In genomic region chr17:64661981-64662773, GRCh38 we compare ENCODE assay signal across 8 cellular contexts. TPM values are rescaled to one million over a fixed set of nuclear protein-coding genes. Genes with fewer than 3 reads are reported as not detected.
DNase-seq lines count a peak whose midpoint lies in the region; ATAC-seq and TF ChIP-seq lines count a peak whose summit lies in the region.

Gene SMURF2, minus strand, starts transcription at chr17:64662307. Its CDS starts 427 bp downstream, at chr17:64661880.

- no peaks in the 10 kb centered on the region for H3K9me3 ChIP-seq in SJSA1 (replicated peaks)

- H3K27ac ChIP-seq in SJSA1 (peak within 1 kb of the TSS; percentile 88), temporal lobe (ENCODE audit: low read depth, low read length) (peak within 1 kb of the TSS; percentile 17)

- no peak for TF ChIP-seq CTCF in omental fat pad (IDR thresholded peaks at IDR 0.05)

- H3K27me3 ChIP-seq in SJSA1 (replicated peaks) = no peaks in the 10 kb centered on the region

- H3K36me3 ChIP-seq in SJSA1 = peaks cover 19% of the 10 kb centered on the region

- peak; percentile 72 for ATAC-seq in GM21526 (IDR thresholded peaks at IDR 0.05; ENCODE audit: low FRiP score, unreplicated experiment)
- ATAC-seq in omental fat pad (ENCODE audit: low FRiP score) = peak; percentile 88

- H3K4me3 ChIP-seq in SJSA1 = peak within 1 kb of the TSS; percentile 100

- H3K4me1 ChIP-seq in SJSA1 (replicated peaks) = peaks cover 54% of the 10 kb centered on the region

- DNase-seq in EL = peak; percentile 81
- peak; percentile 85 for DNase-seq in HuH-7.5 (ENCODE audit: low spot score)
- DNase-seq in SJSA1 (ENCODE audit: low read depth in 1 of 2, low spot score in 2 of 2) = peak; percentile 88 to 89
- peak; percentile 78 for DNase-seq in activated naive CD4-positive, alpha-beta T cell treated with Interleukin-2 at 50 U/mL for 16 hours
- DNase-seq in globus pallidus (ENCODE audit: low spot score) = peak; percentile 74
- DNase-seq in omental fat pad (ENCODE audit: low spot score) = peak; percentile 37

RNA-seq across cellular contexts. Expression of gene SMURF2, which starts in this region (rescaled TPM):
- total RNA-seq in SJSA1 (2014; rRNA removed; shearing (Covaris generic)) = 57.3 and 101 TPM in 2 replicates
- total RNA-seq in omental fat pad (10 to 100 TPM; 26.8 to 38.1 (median 29.5) TPM), temporal lobe (42.5 TPM)

Comparison
In these comparisons a context has a peak if more than half of its experiments do, and no peak if none do; other contexts are left out.
1. Peak in every context shown above with its lines: DNase-seq, ATAC-seq, H3K4me3 ChIP-seq and H3K27ac ChIP-seq.
2. DNase-seq: peak in every context shown above with its lines; median percentile 88 in SJSA1; 85 in HuH-7.5; 81 in EL; 78 in activated naive CD4-positive, alpha-beta T cell treated with Interleukin-2 at 50 U/mL for 16 hours; 74 in globus pallidus; 37 in omental fat pad.